Comparison of ENCODE assay signal across 13 cellular contexts in genomic region chr13:49643003-49643651, GRCh38. TPM values are rescaled to one million over a fixed set of nuclear protein-coding genes. Genes with fewer than 3 reads are reported as not detected.
DNase-seq lines count a peak whose midpoint lies in the region; ATAC-seq lines count a peak whose summit lies in the region.
"Had no signal": no experiment of that assay in that cellular context is flagged by ENCODE, and none has a peak within 500 bp of the region (broad histone marks: within the 10 kb centered on the region; RNA-seq: fewer than 3 reads in every experiment).

No MANE protein-coding gene starts in this region.

- H3K9me3 ChIP-seq in mononuclear cell (ENCODE audit: low read depth, low read length) = no peaks in the 10 kb centered on the region

- H3K4me3 ChIP-seq in mononuclear cell (ENCODE audit: low read length) = peak overlapping the region; percentile 38

- ATAC-seq in GM21786 (IDR thresholded peaks at IDR 0.05; ENCODE audit: unreplicated experiment) = peak; percentile 65

- peaks cover 72% of the 10 kb centered on the region for H3K4me1 ChIP-seq in mononuclear cell (ENCODE audit: insufficient read depth, low read length)

- in situ Hi-C loops in G401 (cut with HindIII; ENCODE audit: low sequenced_read_pairs) = no loop called here

- DNase-seq in D341Med (ENCODE audit: low spot score) (peak; percentile 56), SKM-1 treated with dmso at 0.1 percent for 144 hours (lab: John Stamatoyannopoulos, UW; ENCODE audit: unreplicated experiment) (peak; percentile 50), kidney glomerular epithelial cell (lab: John Stamatoyannopoulos, UW) (no peak), NCI-H446 (lab: John Stamatoyannopoulos, UW) (no peak), NCI-H1694 treated with DMSO at 0.1 percent for 48 hours (lab: John Stamatoyannopoulos, UW) (no peak), G401 (ENCODE audit: low spot score) (no peak)
- DNase-seq: brain microvascular endothelial cell; CD4-positive, alpha-beta memory T cell; midbrain; NCI-H2081 treated with DMSO at 0.1 percent for 48 hours had no signal

- H3K27me3 ChIP-seq in mononuclear cell (ENCODE audit: insufficient read depth, low read length) = no peaks in the 10 kb centered on the region
- H3K27me3 ChIP-seq: brain microvascular endothelial cell had no signal

RNA-seq across cellular contexts. Expression of gene ARL11, which starts 14.8 kb away (rescaled TPM):
- 1.3 TPM for total RNA-seq in mononuclear cell
- total RNA-seq in G401 (2014; rRNA removed; shearing (Covaris generic)) = not detected in 2 replicates
- total RNA-seq: HT1080 had no signal

RNA-seq across cellular contexts. Expression of gene EBPL, which starts 48.2 kb away (rescaled TPM):
- 20.1 TPM for total RNA-seq in mononuclear cell
- total RNA-seq in G401 (2014; rRNA removed; shearing (Covaris generic)) = 116 and 197 TPM in 2 replicates

RNA-seq across cellular contexts. Expression of gene RCBTB1, which starts 57.8 kb away (rescaled TPM):
- 19.0 TPM for total RNA-seq in mononuclear cell
- 15.4 and 28.2 TPM in 2 replicates for total RNA-seq in G401 (2014; rRNA removed; shearing (Covaris generic))

Comparison
In these comparisons a context has a peak if more than half of its experiments do, and no peak if none do; other contexts are left out.
1. DNase-seq: peak in D341Med (single experiment) and SKM-1 treated with dmso at 0.1 percent for 144 hours (single experiment); none in kidney glomerular epithelial cell (single experiment), NCI-H446 (0 of 2), NCI-H1694 treated with DMSO at 0.1 percent for 48 hours (single experiment) and G401 (single experiment).